Comparison of ENCODE assay signal across 13 cellular contexts in the genomic region with DNA sequence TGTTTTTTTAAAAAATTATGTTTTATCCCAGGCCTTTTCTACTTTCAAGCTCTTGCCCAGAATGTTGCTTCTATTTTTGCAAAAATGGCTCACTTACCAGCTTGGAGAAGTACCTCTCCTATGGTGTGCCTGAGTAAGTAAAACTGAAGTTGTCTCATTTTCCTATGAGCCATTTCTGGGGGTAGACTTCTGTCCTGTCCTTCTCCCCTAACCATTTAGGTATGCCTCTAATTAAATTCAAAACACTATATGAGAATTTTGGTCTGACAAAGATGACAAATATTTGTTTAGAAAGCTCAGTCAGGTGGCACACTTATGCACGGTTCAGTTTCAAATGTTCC.
"Had no signal": no experiment of that assay in that cellular context is flagged by ENCODE, and none has a peak within 500 bp of the region (broad histone marks: within the 10 kb centered on the region; RNA-seq: fewer than 3 reads in every experiment).

No MANE protein-coding gene starts in this region.

- H3K27ac Mint-ChIP-seq: activated CD8-positive, alpha-beta memory T cell treated with anti-CD3 and anti-CD28 coated beads, Interleukin-2, amount 10 ng/mL, durations not matched to agents 7 days and 5 days; activated naive CD8-positive, alpha-beta T cell; WTC11 had no signal

- ATAC-seq: activated CD8-positive, alpha-beta memory T cell treated with anti-CD3 and anti-CD28 coated beads, Interleukin-2, amount 10 ng/mL, durations not matched to agents 7 days and 5 days; left lobe of liver; pancreas; SK-N-SH treated with all-trans-retinoic acid at 6 μM for 48 hours; WTC11 had no signal

- DNase-seq: activated CD8-positive, alpha-beta memory T cell treated with anti-CD3 and anti-CD28 coated beads, Interleukin-2, amount 10 ng/mL, durations not matched to agents 7 days and 5 days; central memory CD4-positive, alpha-beta T cell; colonic mucosa; pancreas; T-helper 1 cell; tibial artery had no signal

- H3K4me3 Mint-ChIP-seq: activated CD8-positive, alpha-beta memory T cell treated with anti-CD3 and anti-CD28 coated beads, Interleukin-2, amount 10 ng/mL, durations not matched to agents 7 days and 5 days; activated naive CD8-positive, alpha-beta T cell; brain; neural crest cell; WTC11 had no signal

- H3K9me3 Mint-ChIP-seq: neural crest cell, WTC11 had no signal

- H3K27me3 Mint-ChIP-seq: activated naive CD8-positive, alpha-beta T cell had no signal

- H3K27ac ChIP-seq: colonic mucosa, hepatocyte, pancreas, tibial artery had no signal

- H3K36me3 Mint-ChIP-seq: activated CD8-positive, alpha-beta memory T cell treated with anti-CD3 and anti-CD28 coated beads, Interleukin-2, amount 10 ng/mL, durations not matched to agents 7 days and 5 days; brain; WTC11 had no signal
